Comparison of ENCODE assay signal across 8 cellular contexts in the genomic region with DNA sequence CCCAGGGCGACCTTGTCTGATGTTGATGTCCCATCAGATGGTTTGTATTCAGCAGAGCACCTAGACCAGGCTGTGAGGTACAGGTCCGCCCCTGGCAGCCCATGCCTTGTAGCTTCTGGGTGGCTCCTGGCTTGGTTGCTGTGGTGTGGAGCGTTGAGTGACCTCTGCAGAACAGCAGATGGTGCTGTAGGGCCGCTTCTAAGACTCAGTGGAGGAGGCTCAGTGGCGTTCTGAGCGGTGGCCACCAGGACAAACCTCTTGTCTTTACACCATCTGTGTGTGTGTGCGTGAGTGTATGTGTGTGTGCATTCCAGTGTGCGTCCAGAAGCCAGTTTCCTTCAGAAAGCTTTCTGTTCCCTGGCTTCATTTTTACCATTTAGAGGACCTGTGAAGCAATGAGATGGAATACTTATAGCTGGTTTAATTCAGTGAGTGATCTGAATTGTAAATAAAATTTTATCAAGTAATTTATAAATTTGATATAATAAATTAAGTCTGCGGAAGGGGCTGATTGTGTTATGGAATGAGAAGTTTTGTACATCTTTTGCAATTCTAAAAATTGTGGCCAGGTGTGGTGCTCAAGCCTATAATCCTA.
A peak's percentile ranks its signal among the peaks of the same experiment; 100 is the strongest.
DNase-seq lines count a peak whose midpoint lies in the region; ATAC-seq and TF ChIP-seq lines count a peak whose summit lies in the region.

No MANE protein-coding gene starts in this region.

- no peak overlapping the region for H3K4me3 ChIP-seq in WERI-Rb-1 (ENCODE audit: low read depth, low read length)

- intact Hi-C loops in left colon (cut with DNase I, micrococcal nuclease), result no loop called here

- ATAC-seq in HG02973 (IDR thresholded peaks at IDR 0.05; ENCODE audit: unreplicated experiment) (peak; percentile 73), left colon (peak; percentile 79), HG03196 (IDR thresholded peaks at IDR 0.05; ENCODE audit: unreplicated experiment) (no peak)

- H3K27ac ChIP-seq in WERI-Rb-1, result no peak overlapping the region

- H3K27me3 ChIP-seq in WERI-Rb-1 (ENCODE audit: insufficient read depth, low read depth, severe bottlenecking), result no peaks in the 10 kb centered on the region

- DNase-seq in GM04504 (ENCODE audit: low read depth) (peak; percentile 86), NCI-H345 treated with DMSO at 0.1 percent for 48 hours (lab: John Stamatoyannopoulos, UW; ENCODE audit: unreplicated experiment) (peak; percentile 81), WERI-Rb-1 (peak; percentile 94), cerebellum (ENCODE audit: low spot score) (peak; percentile 88), left colon (peak; percentile 78 to 80)
- peak; percentile 37 to 40 for DNase-seq in stimulated activated CD4-positive, alpha-beta T cell treated with anti-CD3 and anti-CD28 coated beads, Interleukin-4, amount 100 ng/mL, for 48 hours (ENCODE audit: low read depth in 2 of 2)

- H3K36me3 ChIP-seq in WERI-Rb-1, result peaks cover 28% of the 10 kb centered on the region

- peak; percentile 99 for TF ChIP-seq CTCF in WERI-Rb-1 (IDR thresholded peaks at IDR 0.05; ENCODE audit: low read depth, low read length)

- H3K9me3 ChIP-seq in WERI-Rb-1 (ENCODE audit: severe bottlenecking), result no peaks in the 10 kb centered on the region

Comparison
In these comparisons a context has a peak if more than half of its experiments do, and no peak if none do; other contexts are left out.
1. DNase-seq: peak in every context shown above with its lines; median percentile 94 in WERI-Rb-1; 88 in cerebellum; 86 in GM04504; 81 in NCI-H345 treated with DMSO at 0.1 percent for 48 hours; 79 in left colon; 38 in stimulated activated CD4-positive, alpha-beta T cell treated with anti-CD3 and anti-CD28 coated beads, Interleukin-4, amount 100 ng/mL, for 48 hours.